In genomic region chr5:1005362-1005851, GRCh38 we compare ENCODE assay signal across 11 cellular contexts. TPM values are rescaled to one million over a fixed set of nuclear protein-coding genes. Genes with fewer than 3 reads are reported as not detected.
DNase-seq lines count a peak whose midpoint lies in the region; ATAC-seq and TF ChIP-seq lines count a peak whose summit lies in the region.
"Had no signal": no experiment of that assay in that cellular context is flagged by ENCODE, and none has a peak within 500 bp of the region (broad histone marks: within the 10 kb centered on the region; RNA-seq: fewer than 3 reads in every experiment).

No MANE protein-coding gene starts in this region.

- intact Hi-C loops in activated naive CD4-positive, alpha-beta T cell treated with anti-CD3 and anti-CD28 coated beads for 36 hours (cut with micrococcal nuclease), result loop anchor here (2.0 to 10.0 kb wide), 2 partner anchors 43 to 639 kb away; no protein-coding TSS in a partner anchor
- intact Hi-C loops in mucosa of descending colon (cut with DNase I, micrococcal nuclease), result loop anchor here in 1 of 2 donors (10.0 kb wide), 1 partner anchor 81 kb away; no protein-coding TSS in a partner anchor
- intact Hi-C loops in upper lobe of right lung (cut with DNase I), result loop anchor here (10.0 kb wide), 1 partner anchor 129 kb away; no protein-coding TSS in a partner anchor

- H3K4me1 ChIP-seq in ectodermal cell (ENCODE audit: control insufficient read depth, insufficient read depth, low read length) (peaks cover 3% of the 10 kb centered on the region), mucosa of descending colon (ENCODE audit: low read depth) (peaks cover 24% of the 10 kb centered on the region), upper lobe of right lung (peaks cover 16% of the 10 kb centered on the region)

- H3K27ac Mint-ChIP-seq in activated naive CD4-positive, alpha-beta T cell treated with anti-CD3 and anti-CD28 coated beads for 36 hours, result no peak overlapping the region

- H3K4me3 Mint-ChIP-seq in activated naive CD4-positive, alpha-beta T cell treated with anti-CD3 and anti-CD28 coated beads for 36 hours, result no peak overlapping the region

- peak; percentile 4 for DNase-seq in activated naive CD4-positive, alpha-beta T cell treated with anti-CD3 and anti-CD28 coated beads for 36 hours
- DNase-seq in activated naive CD4-positive, alpha-beta T cell treated with Interleukin-2 at 50 U/mL for 16 hours, result no peak
- DNase-seq in mucosa of descending colon, result peak in 2 of 3 donors; percentile 29 to 46
- DNase-seq in upper lobe of right lung, result peak; percentile 63
- DNase-seq in NK-92 (lab: John Stamatoyannopoulos, UW; ENCODE audit: unreplicated experiment), result no peak
- DNase-seq in T-helper 1 cell, result no peak
- DNase-seq: IMR-90, NCI-H446 had no signal

- H3K27me3 Mint-ChIP-seq in activated naive CD4-positive, alpha-beta T cell treated with anti-CD3 and anti-CD28 coated beads for 36 hours (ENCODE audit: low read depth), result peaks cover 38% of the 10 kb centered on the region

- 62% methylated on average over 32 of the region's 32 CpGs for WGBS in ectodermal cell, 2 experiments

- H3K9me3 ChIP-seq in ectodermal cell (ENCODE audit: control insufficient read depth, low read length), result no peaks in the 10 kb centered on the region
- no peaks in the 10 kb centered on the region for H3K9me3 ChIP-seq in mucosa of descending colon
- no peaks in the 10 kb centered on the region for H3K9me3 ChIP-seq in upper lobe of right lung

- no peaks in the 10 kb centered on the region for H3K9me3 Mint-ChIP-seq in activated naive CD4-positive, alpha-beta T cell treated with anti-CD3 and anti-CD28 coated beads for 36 hours

- H3K4me3 ChIP-seq in ectodermal cell (ENCODE audit: insufficient read depth, low read depth, low read length) (peak overlapping the region; percentile 43), mucosa of descending colon (no peak overlapping the region), upper lobe of right lung (peak overlapping the region; percentile 53)

- ATAC-seq in mucosa of descending colon (no peak), upper lobe of right lung (no peak), HG03097 (IDR thresholded peaks at IDR 0.05; ENCODE audit: low FRiP score, unreplicated experiment) (no peak)

- H3K4me1 Mint-ChIP-seq in activated naive CD4-positive, alpha-beta T cell treated with anti-CD3 and anti-CD28 coated beads for 36 hours (ENCODE audit: low read depth), result peaks cover 26% of the 10 kb centered on the region

- H3K27me3 ChIP-seq in ectodermal cell (ENCODE audit: control insufficient read depth, insufficient read depth, low read length, poor library complexity, severe bottlenecking), result peaks cover 75% of the 10 kb centered on the region
- H3K27me3 ChIP-seq in upper lobe of right lung, result peaks cover 23% of the 10 kb centered on the region

- no peak for TF ChIP-seq CTCF in mucosa of descending colon (IDR thresholded peaks at IDR 0.05)
- TF ChIP-seq CTCF in upper lobe of right lung (IDR thresholded peaks at IDR 0.05), result no peak

- H3K27ac ChIP-seq in ectodermal cell (ENCODE audit: insufficient read depth, low read depth, low read length, poor library complexity, severe bottlenecking), result no peak overlapping the region
- peak overlapping the region; percentile 74 for H3K27ac ChIP-seq in upper lobe of right lung

- CTCF ChIA-PET in activated naive CD4-positive, alpha-beta T cell treated with anti-CD3 and anti-CD28 coated beads for 36 hours (lab: Charles Lee), result interaction anchor here (0.7 to 1.1 kb wide), 2 partner anchors 15 to 82 kb away, joined by 3 read pairs; no protein-coding TSS in a partner anchor

- no peaks in the 10 kb centered on the region for H3K36me3 Mint-ChIP-seq in activated naive CD4-positive, alpha-beta T cell treated with anti-CD3 and anti-CD28 coated beads for 36 hours (ENCODE audit: low read depth)

- H3K36me3 ChIP-seq in ectodermal cell (ENCODE audit: control insufficient read depth, insufficient read depth, low read length), result no peaks in the 10 kb centered on the region
- no peaks in the 10 kb centered on the region for H3K36me3 ChIP-seq in mucosa of descending colon (ENCODE audit: low read depth)
- no peaks in the 10 kb centered on the region for H3K36me3 ChIP-seq in upper lobe of right lung

RNA-seq across cellular contexts. Expression of gene NKD2, which starts 3.2 kb away (rescaled TPM):
- 1 to 10 TPM; 1.4 to 2.5 TPM for total RNA-seq in activated naive CD4-positive, alpha-beta T cell treated with anti-CD3 and anti-CD28 coated beads for 36 hours
- 8.9 TPM for polyA plus RNA-seq in ectodermal cell (2013, experiment 1 of 4)
- polyA plus RNA-seq in ectodermal cell (2013, experiment 2 of 4), result 4.5 TPM
- 6.8 TPM for polyA plus RNA-seq in ectodermal cell (2013, experiment 3 of 4)
- 7.4 TPM for polyA plus RNA-seq in ectodermal cell (2013, experiment 4 of 4)
- total RNA-seq in mucosa of descending colon, result 1 to 10 TPM in 2 of 3 donors, under 1 TPM in 1; 0.93 to 3.7 (median 2.1) TPM
- total RNA-seq in upper lobe of right lung, result 64.4 TPM
- total RNA-seq: IMR-90 had no signal
- polyA plus RNA-seq: BJ, IMR-90 had no signal

Comparison
In these comparisons a context has a peak if more than half of its experiments do, and no peak if none do; other contexts are left out.
1. DNase-seq: peak in activated naive CD4-positive, alpha-beta T cell treated with anti-CD3 and anti-CD28 coated beads for 36 hours (single experiment), mucosa of descending colon (2 of 3) and upper lobe of right lung (single experiment); none in activated naive CD4-positive, alpha-beta T cell treated with Interleukin-2 at 50 U/mL for 16 hours (single experiment), NK-92 (single experiment) and T-helper 1 cell (0 of 5).
2. RNA of gene NKD2, which starts 3.2 kb away (total RNA-seq): 64.4 TPM in upper lobe of right lung (single experiment); 1.4 to 2.5 TPM in activated naive CD4-positive, alpha-beta T cell treated with anti-CD3 and anti-CD28 coated beads for 36 hours and 0.93 to 3.7 TPM in mucosa of descending colon; every median in the first group is over 10 times any median in the second.